In the genomic region with DNA sequence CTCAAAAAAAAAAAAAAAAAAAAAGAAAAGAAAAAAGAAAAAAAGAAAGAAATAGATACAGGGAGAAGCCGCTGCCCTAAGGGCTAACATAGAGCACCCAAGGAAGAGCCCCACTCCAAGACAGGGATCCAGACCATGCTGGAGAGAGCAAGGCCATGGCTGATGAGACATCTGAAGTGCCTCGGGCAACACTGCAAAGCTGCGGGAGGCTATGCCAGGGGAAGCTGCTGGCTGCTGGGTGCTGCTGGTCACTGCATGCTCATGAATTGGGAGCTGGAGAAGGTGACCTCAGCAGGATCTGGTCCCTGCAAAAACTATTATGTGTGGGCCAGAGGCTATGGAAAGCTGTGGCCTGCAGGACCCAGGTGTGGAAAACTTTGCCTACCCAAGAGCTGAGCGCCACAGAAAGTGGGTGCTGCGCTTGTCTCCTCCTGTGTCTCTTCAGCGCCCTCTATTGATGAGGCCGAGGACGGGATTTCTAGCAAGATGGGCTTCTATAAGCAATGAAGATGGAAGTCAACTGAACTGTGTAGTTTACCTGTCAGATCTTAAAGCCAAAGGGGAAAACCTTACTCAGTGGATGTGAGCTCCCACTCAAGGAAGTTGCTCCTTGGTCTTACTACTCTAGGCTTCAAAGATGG, we compare ENCODE assay signal across 8 cellular contexts. TPM values are rescaled to one million over a fixed set of nuclear protein-coding genes. Genes with fewer than 3 reads are reported as not detected.
DNase-seq lines count a peak whose midpoint lies in the region; ATAC-seq and TF ChIP-seq lines count a peak whose summit lies in the region.

No MANE protein-coding gene starts in this region.

- peak; percentile 88 for TF ChIP-seq CTCF in AG09309 (IDR thresholded peaks at IDR 0.05; ENCODE audit: control insufficient read depth, insufficient read depth, low read depth, low read length, missing control alignments)

- H3K4me3 Mint-ChIP-seq in activated CD4-positive, alpha-beta T cell treated with anti-CD3 and anti-CD28 coated beads for 36 hours = no peak overlapping the region
- no peak overlapping the region for H3K4me3 Mint-ChIP-seq in memory B cell

- intact Hi-C loops in activated CD4-positive, alpha-beta T cell treated with anti-CD3 and anti-CD28 coated beads for 36 hours (cut with DNase I, micrococcal nuclease) = loop anchor here (1.0 to 5.0 kb wide), 2 partner anchors 43 to 77 kb away; no protein-coding TSS in a partner anchor

- no peaks in the 10 kb centered on the region for H3K9me3 Mint-ChIP-seq in activated CD4-positive, alpha-beta T cell treated with anti-CD3 and anti-CD28 coated beads for 36 hours (ENCODE audit: low read depth)
- no peaks in the 10 kb centered on the region for H3K9me3 Mint-ChIP-seq in memory B cell

- CTCF ChIA-PET in activated CD4-positive, alpha-beta T cell treated with anti-CD3 and anti-CD28 coated beads for 36 hours (lab: Charles Lee) = interaction anchor here (0.5 to 2.8 kb wide), 43 partner anchors 8 to 666 kb away, joined by 3 to 21 read pairs (median 4); a partner anchor contains a TSS

- DNase-seq in AG09309 (ENCODE audit: low read depth) = no peak
- DNase-seq in H4 (ENCODE audit: low spot score) = peak; percentile 55
- DNase-seq in NCI-H524 (lab: John Stamatoyannopoulos, UW) = peak; percentile 46 to 73
- peak; percentile 87 for DNase-seq in activated CD4-positive, alpha-beta T cell treated with anti-CD3 and anti-CD28 coated beads for 36 hours
- DNase-seq in dermis blood vessel endothelial cell = peak; percentile 82
- peak; percentile 58 for DNase-seq in memory B cell (ENCODE audit: low spot score in 2 of 2)
- DNase-seq in stimulated activated CD8-positive, alpha-beta memory T cell treated with anti-CD3 and anti-CD28 coated beads, Interleukin-4, amount 100 ng/mL, for 48 hours = peak; percentile 83

- H3K27me3 Mint-ChIP-seq in activated CD4-positive, alpha-beta T cell treated with anti-CD3 and anti-CD28 coated beads for 36 hours = no peaks in the 10 kb centered on the region
- peaks cover 2% of the 10 kb centered on the region for H3K27me3 Mint-ChIP-seq in memory B cell

- POLR2A ChIA-PET in activated CD4-positive, alpha-beta T cell treated with anti-CD3 and anti-CD28 coated beads for 36 hours (lab: Charles Lee) = interaction anchor here (0.6 kb wide), 1 partner anchor 81 kb away, joined by 3 read pairs; no protein-coding TSS in a partner anchor

- H3K36me3 Mint-ChIP-seq in activated CD4-positive, alpha-beta T cell treated with anti-CD3 and anti-CD28 coated beads for 36 hours (ENCODE audit: low read depth) = no peaks in the 10 kb centered on the region
- H3K36me3 Mint-ChIP-seq in memory B cell = no peaks in the 10 kb centered on the region

- ATAC-seq in activated CD4-positive, alpha-beta T cell treated with anti-CD3 and anti-CD28 coated beads for 36 hours = peak; percentile 89
- ATAC-seq in memory B cell (ENCODE audit: low read depth) = peak; percentile 66
- ATAC-seq in HG02970 (IDR thresholded peaks at IDR 0.05; ENCODE audit: low FRiP score, unreplicated experiment) = no peak

- H3K27ac Mint-ChIP-seq in activated CD4-positive, alpha-beta T cell treated with anti-CD3 and anti-CD28 coated beads for 36 hours = no peak overlapping the region
- no peak overlapping the region for H3K27ac Mint-ChIP-seq in memory B cell

- H3K4me3 ChIP-seq in AG09309 (ENCODE audit: control insufficient read depth, low read depth, low read length) = no peak overlapping the region

- H3K4me1 Mint-ChIP-seq in activated CD4-positive, alpha-beta T cell treated with anti-CD3 and anti-CD28 coated beads for 36 hours = peaks cover 7% of the 10 kb centered on the region
- H3K4me1 Mint-ChIP-seq in memory B cell = peaks cover 10% of the 10 kb centered on the region

RNA-seq across cellular contexts. Expression of a gene that starts 17.3 kb away (rescaled TPM):
- total RNA-seq in H4 (2014; rRNA removed; shearing (Covaris generic)) = 0.39 and 0.62 TPM in 2 replicates
- total RNA-seq in activated CD4-positive, alpha-beta T cell treated with anti-CD3 and anti-CD28 coated beads for 36 hours = 10 to 100 TPM; 13.6 to 14.4 TPM
- 1.2 and 2.3 TPM in 2 replicates for total RNA-seq in dermis blood vessel endothelial cell

RNA-seq across cellular contexts. Expression of a gene that starts 32.0 kb away (rescaled TPM):
- total RNA-seq in H4 (2014; rRNA removed; shearing (Covaris generic)) = not detected in 2 replicates
- total RNA-seq in activated CD4-positive, alpha-beta T cell treated with anti-CD3 and anti-CD28 coated beads for 36 hours = under 1 TPM; 0.07 TPM
- total RNA-seq in dermis blood vessel endothelial cell = not detected in 2 replicates

RNA-seq across cellular contexts. Expression of a gene that starts 41.4 kb away (rescaled TPM):
- 24.5 and 25.2 TPM in 2 replicates for total RNA-seq in H4 (2014; rRNA removed; shearing (Covaris generic))
- total RNA-seq in activated CD4-positive, alpha-beta T cell treated with anti-CD3 and anti-CD28 coated beads for 36 hours = 1 to 10 TPM; 6.0 to 8.5 TPM
- total RNA-seq in dermis blood vessel endothelial cell = 25.8 and 28.1 TPM in 2 replicates

RNA-seq across cellular contexts. Expression of a gene that starts 44.0 kb away (rescaled TPM):
- total RNA-seq in H4 (2014; rRNA removed; shearing (Covaris generic)) = 88.2 and 107 TPM in 2 replicates
- 10 to 100 TPM; 29.2 to 30.2 TPM for total RNA-seq in activated CD4-positive, alpha-beta T cell treated with anti-CD3 and anti-CD28 coated beads for 36 hours
- total RNA-seq in dermis blood vessel endothelial cell = 65.7 and 71.8 TPM in 2 replicates

RNA-seq across cellular contexts. Expression of a gene that starts 49.8 kb away (rescaled TPM):
- total RNA-seq in H4 (2014; rRNA removed; shearing (Covaris generic)) = 71.8 and 77.7 TPM in 2 replicates
- 100 to 1,000 TPM; 115 to 120 TPM for total RNA-seq in activated CD4-positive, alpha-beta T cell treated with anti-CD3 and anti-CD28 coated beads for 36 hours
- total RNA-seq in dermis blood vessel endothelial cell = 40.7 and 61.1 TPM in 2 replicates
